8 cellular contexts compared by ENCODE assay signal in the genomic region with DNA sequence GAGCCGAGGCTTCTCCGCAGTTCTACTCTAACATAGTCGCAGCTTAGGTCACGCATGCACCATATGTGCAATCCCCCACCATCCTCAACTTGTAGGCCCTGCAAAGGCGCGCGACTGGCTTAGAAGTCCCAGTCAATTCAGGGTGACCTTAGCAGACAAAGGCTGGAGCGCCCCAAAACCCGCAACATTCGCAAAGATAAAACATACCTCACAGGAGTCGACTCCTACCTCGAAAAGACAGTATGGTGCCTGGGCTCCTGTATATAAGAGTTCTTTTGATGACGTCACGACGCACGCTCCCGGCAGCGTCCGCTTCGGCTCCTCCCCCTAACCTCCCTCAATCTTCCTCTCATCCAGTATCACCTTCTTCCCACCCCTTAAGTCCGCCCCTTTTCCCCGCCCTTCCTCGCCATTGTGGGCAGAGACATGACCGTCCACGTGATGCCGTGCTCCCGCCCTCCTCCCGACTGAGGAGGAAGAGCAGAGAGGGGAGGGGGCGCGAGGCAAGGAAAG. TPM values are rescaled to one million over a fixed set of nuclear protein-coding genes. Genes with fewer than 3 reads are reported as not detected.
A peak's percentile ranks its signal among the peaks of the same experiment; 100 is the strongest.
DNase-seq lines count a peak whose midpoint lies in the region; ATAC-seq and TF ChIP-seq lines count a peak whose summit lies in the region.

A gene (minus strand): TSS at position 237 of the 513 bp plus-strand sequence.

- H3K27ac ChIP-seq in HUES64 (ENCODE audit: low read depth, low read length) (peak within 1 kb of the TSS; percentile 99), OCI-LY3 (ENCODE audit: low read length) (peak within 1 kb of the TSS; percentile 84)

- no peaks in the 10 kb centered on the region for H3K9me3 ChIP-seq in HUES64 (ENCODE audit: insufficient read depth, low read depth, low read length)
- no peaks in the 10 kb centered on the region for H3K9me3 ChIP-seq in OCI-LY3 (ENCODE audit: insufficient read depth, low read length)
- H3K9me3 ChIP-seq in mononuclear cell (ENCODE audit: low read depth, low read length) = no peaks in the 10 kb centered on the region

- H3K9me3 Mint-ChIP-seq in Calu3 (ENCODE audit: low read depth, unreplicated experiment) = no peaks in the 10 kb centered on the region

- H3K36me3 Mint-ChIP-seq in Calu3 (ENCODE audit: insufficient read depth, unreplicated experiment) = peaks cover 63% of the 10 kb centered on the region

- no peak for TF ChIP-seq CTCF in Calu3 (IDR thresholded peaks at IDR 0.05; ENCODE audit: unreplicated experiment)
- no peak for TF ChIP-seq CTCF in OCI-LY3 (IDR thresholded peaks at IDR 0.05; ENCODE audit: low read depth, low read length)

- peaks cover 13% of the 10 kb centered on the region for H3K27me3 Mint-ChIP-seq in Calu3 (ENCODE audit: unreplicated experiment)

- H3K4me1 Mint-ChIP-seq in Calu3 (ENCODE audit: low read depth, unreplicated experiment) = peaks cover 28% of the 10 kb centered on the region

- intact Hi-C loops in Calu3 (cut with micrococcal nuclease; ENCODE audit: unreplicated experiment) = loop anchor here (5.0 kb wide), 2 partner anchors 154 to 204 kb away; a partner anchor contains a TSS

- H4K20me1 ChIP-seq in OCI-LY3 (ENCODE audit: insufficient read depth, low read length) = peaks cover 42% of the 10 kb centered on the region

- BruUV-seq in Calu3 (replicated peaks; lab: Mats Ljungman, UMichigan) = no TSS peak

- H2AFZ ChIP-seq in OCI-LY3 (ENCODE audit: low read depth, low read length) = peak within 1 kb of the TSS; percentile 49; the same call in 1 of the 2 replicates

- H3K4me2 ChIP-seq in OCI-LY3 (ENCODE audit: low read length) = peak within 1 kb of the TSS; percentile 95

- WGBS in HUES64 = under 1% methylated on average over 30 of the region's 30 CpGs

- CTCF ChIA-PET in Calu3 (lab: Charles Lee) = interaction anchor here (0.6 to 1.1 kb wide), 6 partner anchors 8 to 1027 kb away, joined by 3 to 8 read pairs (median 4); a partner anchor contains a TSS

- H3K27me3 ChIP-seq in HUES64 (ENCODE audit: insufficient read depth, low read length) (no peaks in the 10 kb centered on the region), OCI-LY3 (ENCODE audit: low read depth, low read length) (no peaks in the 10 kb centered on the region), mononuclear cell (ENCODE audit: insufficient read depth, low read length) (no peaks in the 10 kb centered on the region)

- H3K36me3 ChIP-seq in HUES64 (ENCODE audit: insufficient read depth, low read length) = peaks cover 71% of the 10 kb centered on the region
- peaks cover 53% of the 10 kb centered on the region for H3K36me3 ChIP-seq in OCI-LY3 (replicated peaks; ENCODE audit: low read depth, low read length)

- ATAC-seq in GM21423 (IDR thresholded peaks at IDR 0.05; ENCODE audit: unreplicated experiment) = peak; percentile 70

- peak within 1 kb of the TSS; percentile 81 for H3K4me3 Mint-ChIP-seq in Calu3 (ENCODE audit: low read depth, unreplicated experiment)

- H3K9ac ChIP-seq in HUES64 (ENCODE audit: low read depth, low read length) = peak within 1 kb of the TSS; percentile 99
- peak within 1 kb of the TSS; percentile 90 for H3K9ac ChIP-seq in OCI-LY3 (ENCODE audit: low read length)

- DNase-seq in Calu3 (peak; percentile 100), activated T-cell treated with anti-CD3 and anti-CD28 coated beads for 4 hours (peak; percentile 99), epidermal melanocyte (ENCODE audit: insufficient read length, low spot score) (peak; percentile 89)
- DNase-seq in stimulated activated CD8-positive, alpha-beta memory T cell treated with anti-CD3 and anti-CD28 coated beads, Interleukin-4, amount 100 ng/mL, for 1 hour (ENCODE audit: low read depth in 2 of 2, low spot score in 1 of 2) = peak; percentile 95 to 97

- H3K4me3 ChIP-seq in HUES64 (ENCODE audit: low read length) (peak within 1 kb of the TSS; percentile 95), OCI-LY3 (ENCODE audit: low read length) (peak within 1 kb of the TSS; percentile 90), mononuclear cell (ENCODE audit: low read length) (peak within 1 kb of the TSS; percentile 78)

- H3K79me2 ChIP-seq in OCI-LY3 (ENCODE audit: low read length) = peaks cover 37% of the 10 kb centered on the region

- H3K4me1 ChIP-seq in HUES64 (ENCODE audit: insufficient read depth, low read length) (peaks cover 14% of the 10 kb centered on the region), OCI-LY3 (ENCODE audit: low read length) (peaks cover 58% of the 10 kb centered on the region), mononuclear cell (ENCODE audit: insufficient read depth, low read length) (peaks cover 56% of the 10 kb centered on the region)

- H3K27ac Mint-ChIP-seq in Calu3 (ENCODE audit: unreplicated experiment) = peak within 1 kb of the TSS; percentile 100

RNA-seq across cellular contexts. Expression of the gene that starts here (rescaled TPM):
- 345 and 367 TPM in 2 replicates for total RNA-seq in Calu3 (2022)
- polyA plus RNA-seq in HUES64 (2013, experiment 1 of 2) = 414 TPM
- polyA plus RNA-seq in HUES64 (2013, experiment 2 of 2) = 495 TPM
- total RNA-seq in mononuclear cell = 745 TPM

Comparison
In these comparisons a context has a peak if more than half of its experiments do, and no peak if none do; other contexts are left out.
1. Peak in every context shown above with its lines: DNase-seq, ATAC-seq, H3K4me3 ChIP-seq and H3K27ac ChIP-seq.